In the genomic region with DNA sequence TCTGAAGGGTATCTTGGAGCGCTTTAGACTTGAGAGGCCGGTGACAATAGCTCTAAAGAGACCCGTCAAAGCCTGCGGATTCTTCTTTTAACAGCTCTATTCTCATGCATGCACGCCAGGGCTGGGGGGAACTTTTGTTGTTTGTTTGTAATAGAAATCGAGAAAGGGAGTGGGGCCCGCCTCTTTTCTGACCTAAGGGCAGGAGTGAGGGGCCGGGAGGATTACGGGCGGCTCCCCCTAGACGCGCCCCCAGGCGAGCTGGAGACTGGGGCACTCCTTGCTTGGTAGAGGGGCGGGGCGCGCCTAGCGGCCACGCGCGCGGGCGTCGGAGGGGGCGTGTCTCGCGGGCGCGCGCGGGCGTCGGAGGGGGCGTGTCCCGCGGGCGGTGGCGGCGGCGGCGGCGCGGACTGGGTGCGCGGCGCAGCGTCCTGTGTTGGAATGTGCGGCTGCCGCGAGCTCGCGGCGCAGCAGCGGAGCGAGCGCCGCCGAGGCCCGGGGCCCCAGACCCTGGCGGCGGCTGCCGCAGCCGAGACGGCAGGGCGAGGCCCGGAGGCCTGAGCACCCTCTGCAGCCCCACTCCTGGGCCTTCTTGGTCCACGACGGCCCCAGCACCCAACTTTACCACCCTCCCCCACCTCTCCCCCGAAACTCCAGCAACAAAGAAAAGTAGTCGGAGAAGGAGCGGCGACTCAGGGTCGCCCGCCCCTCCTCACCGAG, we compare ENCODE assay signal across 8 cellular contexts. TPM values are rescaled to one million over a fixed set of nuclear protein-coding genes. Genes with fewer than 3 reads are reported as not detected.
DNase-seq lines count a peak whose midpoint lies in the region; ATAC-seq, FAIRE-seq and TF ChIP-seq lines count a peak whose summit lies in the region.

A gene with protein sequence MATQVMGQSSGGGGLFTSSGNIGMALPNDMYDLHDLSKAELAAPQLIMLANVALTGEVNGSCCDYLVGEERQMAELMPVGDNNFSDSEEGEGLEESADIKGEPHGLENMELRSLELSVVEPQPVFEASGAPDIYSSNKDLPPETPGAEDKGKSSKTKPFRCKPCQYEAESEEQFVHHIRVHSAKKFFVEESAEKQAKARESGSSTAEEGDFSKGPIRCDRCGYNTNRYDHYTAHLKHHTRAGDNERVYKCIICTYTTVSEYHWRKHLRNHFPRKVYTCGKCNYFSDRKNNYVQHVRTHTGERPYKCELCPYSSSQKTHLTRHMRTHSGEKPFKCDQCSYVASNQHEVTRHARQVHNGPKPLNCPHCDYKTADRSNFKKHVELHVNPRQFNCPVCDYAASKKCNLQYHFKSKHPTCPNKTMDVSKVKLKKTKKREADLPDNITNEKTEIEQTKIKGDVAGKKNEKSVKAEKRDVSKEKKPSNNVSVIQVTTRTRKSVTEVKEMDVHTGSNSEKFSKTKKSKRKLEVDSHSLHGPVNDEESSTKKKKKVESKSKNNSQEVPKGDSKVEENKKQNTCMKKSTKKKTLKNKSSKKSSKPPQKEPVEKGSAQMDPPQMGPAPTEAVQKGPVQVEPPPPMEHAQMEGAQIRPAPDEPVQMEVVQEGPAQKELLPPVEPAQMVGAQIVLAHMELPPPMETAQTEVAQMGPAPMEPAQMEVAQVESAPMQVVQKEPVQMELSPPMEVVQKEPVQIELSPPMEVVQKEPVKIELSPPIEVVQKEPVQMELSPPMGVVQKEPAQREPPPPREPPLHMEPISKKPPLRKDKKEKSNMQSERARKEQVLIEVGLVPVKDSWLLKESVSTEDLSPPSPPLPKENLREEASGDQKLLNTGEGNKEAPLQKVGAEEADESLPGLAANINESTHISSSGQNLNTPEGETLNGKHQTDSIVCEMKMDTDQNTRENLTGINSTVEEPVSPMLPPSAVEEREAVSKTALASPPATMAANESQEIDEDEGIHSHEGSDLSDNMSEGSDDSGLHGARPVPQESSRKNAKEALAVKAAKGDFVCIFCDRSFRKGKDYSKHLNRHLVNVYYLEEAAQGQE (plus strand): TSS at position 412 of the 717 bp plus-strand sequence. CDS start 2,739 bp downstream, outside the sequence.

- POLR2A ChIA-PET in CD4-positive, alpha-beta T cell (lab: Charles Lee), result interaction anchor here (0.6 to 4.9 kb wide), 23 partner anchors 10 to 1512 kb away, joined by 3 to 222 read pairs (median 4); a partner anchor contains a TSS
- POLR2A ChIA-PET in naive thymus-derived CD8-positive, alpha-beta T cell (lab: Charles Lee), result interaction anchor here (0.6 to 5.7 kb wide), 10 partner anchors 9 to 959 kb away, joined by 3 to 154 read pairs (median 5); a partner anchor contains a TSS

- peaks cover 52% of the 10 kb centered on the region for H3K4me1 Mint-ChIP-seq in CD4-positive, alpha-beta T cell (ENCODE audit: low read depth)
- H3K4me1 Mint-ChIP-seq in naive thymus-derived CD8-positive, alpha-beta T cell, result peaks cover 16 to 50% (median 43%) of the 10 kb centered on the region in 4 donors
- peaks cover 35% of the 10 kb centered on the region for H3K4me1 Mint-ChIP-seq in stimulated activated memory B cell treated with anti-CD40 and anti-IgM and Interleukin-4, amounts not matched to agents 10 μg/mL and 1 μg/mL and 100 μg/mL, for 72 hours

- DNase-seq in CD4-positive, alpha-beta T cell, result peak; percentile 68 to 89 (median 78)
- DNase-seq in RCC 7860 (ENCODE audit: low spot score), result peak; percentile 28
- DNase-seq in activated T-helper 1 cell treated with anti-CD3 and anti-CD28 coated beads, Interleukin-2, amount 50 U/mL, for 16 hours (ENCODE audit: low read depth in 1 of 2, low spot score in 1 of 2), result peak; percentile 69 to 81
- peak; percentile 64 to 67 for DNase-seq in fibroblast of lung (ENCODE audit: low read depth in 2 of 2)
- DNase-seq in naive thymus-derived CD8-positive, alpha-beta T cell, result peak; percentile 73 to 92 (median 86)

- CTCF ChIA-PET in CD4-positive, alpha-beta T cell (lab: Charles Lee), result interaction anchor here (0.8 to 3.4 kb wide), 4 partner anchors 71 to 959 kb away, joined by 4 to 34 read pairs (median 6); a partner anchor contains a TSS

- peak; percentile 64 for ATAC-seq in CD4-positive, alpha-beta T cell (ENCODE audit: poor library complexity)
- ATAC-seq in GM19324 (IDR thresholded peaks at IDR 0.05; ENCODE audit: low FRiP score, unreplicated experiment), result peak; percentile 66
- peak; percentile 42 for ATAC-seq in HG03457 (IDR thresholded peaks at IDR 0.05; ENCODE audit: unreplicated experiment)
- ATAC-seq in naive thymus-derived CD8-positive, alpha-beta T cell, result peak; percentile 64 to 70
- peak; percentile 76 for ATAC-seq in stimulated activated memory B cell treated with anti-CD40 and anti-IgM and Interleukin-4, amounts not matched to agents 10 μg/mL and 1 μg/mL and 100 μg/mL, for 72 hours

- intact Hi-C loops in CD4-positive, alpha-beta T cell (cut with DNase I, micrococcal nuclease), result loop anchor here (1.0 to 10.0 kb wide), 11 partner anchors 70 to 1355 kb away; a partner anchor contains a TSS

- H3K27me3 ChIP-seq in CD4-positive, alpha-beta T cell (ENCODE audit: control insufficient read depth, insufficient read depth, low read length), result no peaks in the 10 kb centered on the region
- peaks cover 7% of the 10 kb centered on the region for H3K27me3 ChIP-seq in fibroblast of lung (ENCODE audit: control insufficient read depth, insufficient read depth, low read length)

- H3K9ac ChIP-seq in fibroblast of lung (ENCODE audit: insufficient read depth, low read length), result peak within 1 kb of the TSS; percentile 81

- H3K4me1 ChIP-seq in fibroblast of lung (ENCODE audit: control insufficient read depth, extremely low read depth, insufficient read depth, low read length), result peaks cover 2% of the 10 kb centered on the region

- H2AFZ ChIP-seq in fibroblast of lung (ENCODE audit: low read length), result peak within 1 kb of the TSS; percentile 72

- H3K36me3 Mint-ChIP-seq in CD4-positive, alpha-beta T cell (ENCODE audit: low read depth), result peaks cover 35% of the 10 kb centered on the region
- H3K36me3 Mint-ChIP-seq in naive thymus-derived CD8-positive, alpha-beta T cell, result peaks cover 2 to 12% (median 6%) of the 10 kb centered on the region in 3 donors
- H3K36me3 Mint-ChIP-seq in stimulated activated memory B cell treated with anti-CD40 and anti-IgM and Interleukin-4, amounts not matched to agents 10 μg/mL and 1 μg/mL and 100 μg/mL, for 72 hours, result peaks cover 13% of the 10 kb centered on the region

- peak within 1 kb of the TSS; percentile 94 for H3K27ac ChIP-seq in CD4-positive, alpha-beta T cell (ENCODE audit: low read depth, low read length)
- peak within 1 kb of the TSS; percentile 60 for H3K27ac ChIP-seq in fibroblast of lung (ENCODE audit: insufficient read depth, low read length)

- H3K9me3 ChIP-seq in CD4-positive, alpha-beta T cell (ENCODE audit: control insufficient read depth, low read length), result no peaks in the 10 kb centered on the region
- H3K9me3 ChIP-seq in fibroblast of lung (ENCODE audit: control insufficient read depth, insufficient read depth, low read depth, low read length), result no peaks in the 10 kb centered on the region

- peak within 1 kb of the TSS; percentile 84 for H3K27ac Mint-ChIP-seq in CD4-positive, alpha-beta T cell
- peak within 1 kb of the TSS; percentile 86 to 96 (median 92) for H3K27ac Mint-ChIP-seq in naive thymus-derived CD8-positive, alpha-beta T cell
- peak within 1 kb of the TSS; percentile 97 for H3K27ac Mint-ChIP-seq in stimulated activated memory B cell treated with anti-CD40 and anti-IgM and Interleukin-4, amounts not matched to agents 10 μg/mL and 1 μg/mL and 100 μg/mL, for 72 hours

- no peaks in the 10 kb centered on the region for H3K36me3 ChIP-seq in fibroblast of lung (ENCODE audit: control insufficient read depth, insufficient read depth, low read length)

- H3K27me3 Mint-ChIP-seq in CD4-positive, alpha-beta T cell, result no peaks in the 10 kb centered on the region
- no peaks in the 10 kb centered on the region for H3K27me3 Mint-ChIP-seq in naive thymus-derived CD8-positive, alpha-beta T cell
- H3K27me3 Mint-ChIP-seq in stimulated activated memory B cell treated with anti-CD40 and anti-IgM and Interleukin-4, amounts not matched to agents 10 μg/mL and 1 μg/mL and 100 μg/mL, for 72 hours, result no peaks in the 10 kb centered on the region

- no peak for FAIRE-seq in RCC 7860 (lab: Jason Lieb, UNC)

- peak within 1 kb of the TSS; percentile 92 for H3K4me3 Mint-ChIP-seq in CD4-positive, alpha-beta T cell
- H3K4me3 Mint-ChIP-seq in naive thymus-derived CD8-positive, alpha-beta T cell, result peak within 1 kb of the TSS; percentile 85 to 98 (median 96)
- H3K4me3 Mint-ChIP-seq in stimulated activated memory B cell treated with anti-CD40 and anti-IgM and Interleukin-4, amounts not matched to agents 10 μg/mL and 1 μg/mL and 100 μg/mL, for 72 hours, result peak within 1 kb of the TSS; percentile 86

- peak within 1 kb of the TSS; percentile 56 to 92 (median 82) for H3K4me3 ChIP-seq in fibroblast of lung (replicated peaks in 1 of 4; ENCODE audit: control extremely low read depth in 1 of 4, insufficient read depth in 1 of 4, low read depth in 3 of 4, low read length in 4 of 4)

- H4K20me1 ChIP-seq in fibroblast of lung (ENCODE audit: control insufficient read depth, extremely low read depth, insufficient read depth, low read length), result no peaks in the 10 kb centered on the region

- peaks cover 34% of the 10 kb centered on the region for H3K79me2 ChIP-seq in fibroblast of lung (ENCODE audit: control insufficient read depth, insufficient read depth, low read length)

- peak within 1 kb of the TSS; percentile 88 for H3K4me2 ChIP-seq in fibroblast of lung (ENCODE audit: extremely low read depth, insufficient read depth, low read length)

- TF ChIP-seq CTCF in CD4-positive, alpha-beta T cell (IDR thresholded peaks at IDR 0.05), result no peak
- no peak for TF ChIP-seq CTCF in fibroblast of lung (conservative IDR thresholded peaks at IDR 0.05 in 1 of 2, IDR thresholded peaks at IDR 0.05 in 1 of 2; ENCODE audit: low read depth in 1 of 2, low read length in 2 of 2)

- H3K9me3 Mint-ChIP-seq in CD4-positive, alpha-beta T cell, result no peaks in the 10 kb centered on the region
- no peaks in the 10 kb centered on the region for H3K9me3 Mint-ChIP-seq in naive thymus-derived CD8-positive, alpha-beta T cell
- no peaks in the 10 kb centered on the region for H3K9me3 Mint-ChIP-seq in stimulated activated memory B cell treated with anti-CD40 and anti-IgM and Interleukin-4, amounts not matched to agents 10 μg/mL and 1 μg/mL and 100 μg/mL, for 72 hours

RNA-seq across cellular contexts. Expression of the gene that starts here (rescaled TPM):
- total RNA-seq in CD4-positive, alpha-beta T cell, result 10 to 100 TPM; 56.8 to 57.6 TPM
- total RNA-seq in fibroblast of lung, result 25.2 and 33.0 TPM in 2 replicates
- polyA plus RNA-seq in fibroblast of lung, result 29.3 and 30.5 TPM in 2 replicates
- 9.7 and 12.6 TPM in 2 replicates for polyA plus RNA-seq in fibroblast of lung (2012)
- 9.3 and 20.4 TPM in 2 replicates for polyA minus RNA-seq in fibroblast of lung (ENCODE audit: low replicate concordance)
- 10 to 100 TPM; 77.6 to 80.4 TPM for total RNA-seq in naive thymus-derived CD8-positive, alpha-beta T cell
- 100 to 1,000 TPM; 139 to 155 (median 149) TPM for polyA plus RNA-seq in naive thymus-derived CD8-positive, alpha-beta T cell

Comparison
In these comparisons a context has a peak if more than half of its experiments do, and no peak if none do; other contexts are left out.
1. Peak in every context shown above with its lines: DNase-seq, ATAC-seq, H3K4me3 ChIP-seq and H3K27ac ChIP-seq.
2. DNase-seq: peak in every context shown above with its lines; median percentile 86 in naive thymus-derived CD8-positive, alpha-beta T cell; 78 in CD4-positive, alpha-beta T cell; 75 in activated T-helper 1 cell treated with anti-CD3 and anti-CD28 coated beads, Interleukin-2, amount 50 U/mL, for 16 hours; 66 in fibroblast of lung; 28 in RCC 7860.